2 cellular contexts compared by ENCODE assay signal in genomic region chr15:45489690-45490238, GRCh38.
TF ChIP-seq lines count a peak whose summit lies in the region.

No MANE protein-coding gene starts in this region.

TF ChIP-seq in A549, 52 proteins besides CTCF, POLR2A, EP300 and RAD21:
- TF ChIP-seq MAFK (IDR thresholded peaks at IDR 0.05; ENCODE audit: partially characterized antibody) (peak; percentile 71), ZC3H11A (IDR thresholded peaks at IDR 0.05) (no peak)

TF ChIP-seq in K562, 482 proteins besides CTCF, POLR2A, EP300 and RAD21:
- TF ChIP-seq, protein P1, sequence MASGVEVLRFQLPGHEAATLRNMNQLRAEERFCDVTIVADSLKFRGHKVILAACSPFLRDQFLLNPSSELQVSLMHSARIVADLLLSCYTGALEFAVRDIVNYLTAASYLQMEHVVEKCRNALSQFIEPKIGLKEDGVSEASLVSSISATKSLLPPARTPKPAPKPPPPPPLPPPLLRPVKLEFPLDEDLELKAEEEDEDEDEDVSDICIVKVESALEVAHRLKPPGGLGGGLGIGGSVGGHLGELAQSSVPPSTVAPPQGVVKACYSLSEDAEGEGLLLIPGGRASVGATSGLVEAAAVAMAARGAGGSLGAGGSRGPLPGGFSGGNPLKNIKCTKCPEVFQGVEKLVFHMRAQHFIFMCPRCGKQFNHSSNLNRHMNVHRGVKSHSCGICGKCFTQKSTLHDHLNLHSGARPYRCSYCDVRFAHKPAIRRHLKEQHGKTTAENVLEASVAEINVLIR (CRISPR knock-in tag; IDR thresholded peaks at IDR 0.05), result no peak
- TF ChIP-seq C11orf30 (IDR thresholded peaks at IDR 0.05; ENCODE audit: low read depth) (peak; percentile 60; the same call in 1 of the 2 replicates), MAFG (tag; conservative IDR thresholded peaks at IDR 0.05) (peak; percentile 51; the same call in 1 of the 2 replicates), ZNF316 (IDR thresholded peaks at IDR 0.05) (peak; percentile 85), ATF2 (CRISPR knock-in tag; IDR thresholded peaks at IDR 0.05) (no peak), ZNF384 (IDR thresholded peaks at IDR 0.05; ENCODE audit: low read depth, low read length) (peak; percentile 59; the same call in 1 of the 2 replicates), MAFF (IDR thresholded peaks at IDR 0.05; ENCODE audit: low read length) (peak; percentile 48; the same call in 1 of the 2 replicates), ZBTB40 (IDR thresholded peaks at IDR 0.05) (peak; percentile 88), ZBTB40 (CRISPR knock-in tag; IDR thresholded peaks at IDR 0.05) (peak; percentile 65)
